Comparison of ENCODE assay signal across 7 cellular contexts in genomic region chr7:82441916-82442478, GRCh38. TPM values are rescaled to one million over a fixed set of nuclear protein-coding genes. Genes with fewer than 3 reads are reported as not detected.
DNase-seq lines count a peak whose midpoint lies in the region; ATAC-seq and TF ChIP-seq lines count a peak whose summit lies in the region.

No MANE protein-coding gene starts in this region.

- H3K9me3 Mint-ChIP-seq in stimulated activated naive B cell treated with anti-CD40 and anti-IgM and Interleukin-4, amounts not matched to agents 10 μg/mL and 1 μg/mL and 100 μg/mL, for 72 hours: peaks cover 0 to 1% of the 10 kb centered on the region in 2 donors
- no peaks in the 10 kb centered on the region for H3K9me3 Mint-ChIP-seq in activated CD8-positive, alpha-beta memory T cell treated with anti-CD3 and anti-CD28 coated beads, Interleukin-2, amount 10 ng/mL, durations not matched to agents 7 days and 5 days (ENCODE audit: low read depth)
- H3K9me3 Mint-ChIP-seq in immature natural killer cell: peaks cover 3 to 31% (median 14%) of the 10 kb centered on the region in 6 donors

- no peak for ATAC-seq in stimulated activated naive B cell treated with anti-CD40 and anti-IgM and Interleukin-4, amounts not matched to agents 10 μg/mL and 1 μg/mL and 100 μg/mL, for 72 hours (replicated peaks)
- ATAC-seq in activated CD8-positive, alpha-beta memory T cell treated with anti-CD3 and anti-CD28 coated beads, Interleukin-2, amount 10 ng/mL, durations not matched to agents 7 days and 5 days: no peak

- no peak overlapping the region for H3K4me3 Mint-ChIP-seq in stimulated activated naive B cell treated with anti-CD40 and anti-IgM and Interleukin-4, amounts not matched to agents 10 μg/mL and 1 μg/mL and 100 μg/mL, for 72 hours
- no peak overlapping the region for H3K4me3 Mint-ChIP-seq in activated CD8-positive, alpha-beta memory T cell treated with anti-CD3 and anti-CD28 coated beads, Interleukin-2, amount 10 ng/mL, durations not matched to agents 7 days and 5 days
- H3K4me3 Mint-ChIP-seq in immature natural killer cell: peak overlapping the region in 1 of 5 donors; percentile 60

- no peak overlapping the region for H3K27ac Mint-ChIP-seq in stimulated activated naive B cell treated with anti-CD40 and anti-IgM and Interleukin-4, amounts not matched to agents 10 μg/mL and 1 μg/mL and 100 μg/mL, for 72 hours
- H3K27ac Mint-ChIP-seq in activated CD8-positive, alpha-beta memory T cell treated with anti-CD3 and anti-CD28 coated beads, Interleukin-2, amount 10 ng/mL, durations not matched to agents 7 days and 5 days: no peak overlapping the region
- no peak overlapping the region for H3K27ac Mint-ChIP-seq in immature natural killer cell

- no peak for TF ChIP-seq CTCF in GM10266 (IDR thresholded peaks at IDR 0.05; ENCODE audit: control insufficient read depth, insufficient read depth, low read depth, missing control alignments)
- no peak for TF ChIP-seq CTCF in fibroblast of the aortic adventitia (IDR thresholded peaks at IDR 0.05; ENCODE audit: insufficient read depth, low read length)

- CTCF ChIA-PET in activated CD8-positive, alpha-beta memory T cell treated with anti-CD3 and anti-CD28 coated beads, Interleukin-2, amount 10 ng/mL, durations not matched to agents 7 days and 5 days (lab: Charles Lee): no interaction called here

- peaks cover 2 to 10% of the 10 kb centered on the region in 2 donors for H3K4me1 Mint-ChIP-seq in stimulated activated naive B cell treated with anti-CD40 and anti-IgM and Interleukin-4, amounts not matched to agents 10 μg/mL and 1 μg/mL and 100 μg/mL, for 72 hours
- H3K4me1 Mint-ChIP-seq in activated CD8-positive, alpha-beta memory T cell treated with anti-CD3 and anti-CD28 coated beads, Interleukin-2, amount 10 ng/mL, durations not matched to agents 7 days and 5 days: no peaks in the 10 kb centered on the region
- H3K4me1 Mint-ChIP-seq in immature natural killer cell: peaks cover 3 to 8% of the 10 kb centered on the region in 2 donors

- H3K27me3 Mint-ChIP-seq in stimulated activated naive B cell treated with anti-CD40 and anti-IgM and Interleukin-4, amounts not matched to agents 10 μg/mL and 1 μg/mL and 100 μg/mL, for 72 hours: peaks cover 26 to 31% of the 10 kb centered on the region in 2 donors
- H3K27me3 Mint-ChIP-seq in activated CD8-positive, alpha-beta memory T cell treated with anti-CD3 and anti-CD28 coated beads, Interleukin-2, amount 10 ng/mL, durations not matched to agents 7 days and 5 days: peaks cover 42% of the 10 kb centered on the region
- H3K27me3 Mint-ChIP-seq in immature natural killer cell (ENCODE audit: low read depth in 3 of 3): peaks cover 5 to 18% (median 9%) of the 10 kb centered on the region in 3 donors

- H3K4me3 ChIP-seq in fibroblast of the aortic adventitia (ENCODE audit: low read depth, low read length): peak overlapping the region; percentile 84

- DNase-seq in GM10266 (ENCODE audit: extremely low spot score) (peak; percentile 7), NCI-H748 (lab: John Stamatoyannopoulos, UW; ENCODE audit: unreplicated experiment) (peak; percentile 42), fibroblast of the aortic adventitia (ENCODE audit: low read depth) (peak; percentile 35), renal cortical epithelial cell (ENCODE audit: low read depth) (peak; percentile 68), immature natural killer cell (no peak)
- no peak for DNase-seq in stimulated activated naive B cell treated with anti-CD40 and anti-IgM and Interleukin-4, amounts not matched to agents 10 μg/mL and 1 μg/mL and 100 μg/mL, for 72 hours
- no peak for DNase-seq in activated CD8-positive, alpha-beta memory T cell treated with anti-CD3 and anti-CD28 coated beads, Interleukin-2, amount 10 ng/mL, durations not matched to agents 7 days and 5 days

- H3K36me3 Mint-ChIP-seq in stimulated activated naive B cell treated with anti-CD40 and anti-IgM and Interleukin-4, amounts not matched to agents 10 μg/mL and 1 μg/mL and 100 μg/mL, for 72 hours: no peaks in the 10 kb centered on the region
- no peaks in the 10 kb centered on the region for H3K36me3 Mint-ChIP-seq in activated CD8-positive, alpha-beta memory T cell treated with anti-CD3 and anti-CD28 coated beads, Interleukin-2, amount 10 ng/mL, durations not matched to agents 7 days and 5 days
- H3K36me3 Mint-ChIP-seq in immature natural killer cell: peaks cover 0 to 3% (median 3%) of the 10 kb centered on the region in 3 donors

RNA-seq across cellular contexts. Expression of gene CACNA2D1, which starts 1.6 kb away (rescaled TPM):
- 46.0 and 90.5 TPM in 2 replicates for total RNA-seq in fibroblast of the aortic adventitia (ENCODE audit: low replicate concordance)
- 14.2 and 15.0 TPM in 2 replicates for total RNA-seq in renal cortical epithelial cell
- total RNA-seq in activated CD8-positive, alpha-beta memory T cell treated with anti-CD3 and anti-CD28 coated beads, Interleukin-2, amount 10 ng/mL, durations not matched to agents 7 days and 5 days: under 1 TPM in 1 of 2 experiments, not detected in 1; 0.28 TPM
- not detected for polyA plus RNA-seq in immature natural killer cell

Comparison
In these comparisons a context has a peak if more than half of its experiments do, and no peak if none do; other contexts are left out.
1. DNase-seq: peak in GM10266 (single experiment), NCI-H748 (single experiment), fibroblast of the aortic adventitia (single experiment) and renal cortical epithelial cell (single experiment); none in stimulated activated naive B cell treated with anti-CD40 and anti-IgM and Interleukin-4, amounts not matched to agents 10 μg/mL and 1 μg/mL and 100 μg/mL, for 72 hours (single experiment), activated CD8-positive, alpha-beta memory T cell treated with anti-CD3 and anti-CD28 coated beads, Interleukin-2, amount 10 ng/mL, durations not matched to agents 7 days and 5 days (single experiment) and immature natural killer cell (0 of 3).
2. RNA of gene CACNA2D1, which starts 1.6 kb away (total RNA-seq): 46.0 to 90.5 TPM in fibroblast of the aortic adventitia and 14.2 to 15.0 TPM in renal cortical epithelial cell; 0.28 TPM in activated CD8-positive, alpha-beta memory T cell treated with anti-CD3 and anti-CD28 coated beads, Interleukin-2, amount 10 ng/mL, durations not matched to agents 7 days and 5 days; every median in the first group is over 10 times any median in the second.